20 cellular contexts compared by ENCODE assay signal in the genomic region with DNA sequence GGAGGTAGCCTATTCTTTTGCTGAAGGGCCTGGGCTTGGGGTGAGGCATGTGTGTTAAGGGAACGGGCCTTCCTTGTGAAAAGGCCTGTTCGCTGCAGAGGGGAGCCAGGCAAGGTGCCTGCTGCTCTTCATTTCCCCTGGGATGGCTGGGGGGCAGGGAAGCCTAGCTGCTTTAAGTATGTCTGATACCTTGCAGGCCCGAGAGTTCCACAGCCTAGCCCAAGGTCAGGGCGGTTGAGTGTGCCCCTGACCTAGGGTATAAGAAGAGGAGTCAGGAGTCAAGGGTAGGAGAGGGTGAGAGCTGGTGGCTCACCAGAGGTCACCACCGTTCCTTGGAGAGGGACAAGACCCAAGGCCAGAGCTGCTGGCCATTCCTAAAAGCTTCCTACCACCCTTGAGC.
"Had no signal": no experiment of that assay in that cellular context is flagged by ENCODE, and none has a peak within 500 bp of the region (broad histone marks: within the 10 kb centered on the region; RNA-seq: fewer than 3 reads in every experiment).

No MANE protein-coding gene starts in this region.

- H3K9me3 Mint-ChIP-seq: memory B cell, naive B cell, nephron had no signal

- H3K36me3 Mint-ChIP-seq: memory B cell, naive B cell had no signal

- ATAC-seq: foreskin keratinocyte, left cardiac atrium, lower lobe of right lung, upper lobe of right lung had no signal

- H3K4me3 Mint-ChIP-seq: memory B cell, naive B cell, nephron had no signal

- H3K9me3 ChIP-seq: left ventricle myocardium inferior, lower lobe of right lung, right atrium auricular region, sigmoid colon, suprapubic skin, thyroid gland, upper lobe of right lung, vagina had no signal

- H3K27ac Mint-ChIP-seq: memory B cell, naive B cell had no signal

- H3K27ac ChIP-seq: foreskin keratinocyte, hepatocyte, left ventricle myocardium inferior, lower lobe of right lung, suprapubic skin, thyroid gland, upper lobe of right lung, vagina had no signal

- H3K4me3 ChIP-seq: hepatocyte, left ventricle myocardium inferior, lower lobe of right lung, right atrium auricular region, sigmoid colon, skin epidermis, suprapubic skin, thyroid gland, upper lobe of right lung, vagina had no signal

- H3K27me3 ChIP-seq: foreskin keratinocyte, hepatocyte, right atrium auricular region, sigmoid colon, suprapubic skin, thyroid gland, upper lobe of right lung, vagina had no signal

- DNase-seq: dermis blood vessel endothelial cell; erythroblast; foreskin keratinocyte; kidney; left cardiac atrium; left ventricle myocardium inferior; lower lobe of right lung; naive B cell; sigmoid colon; stimulated activated CD4-positive, alpha-beta T cell treated with anti-CD3 and anti-CD28 coated beads, Interleukin-12 subunit alpha, Interleukin-12 subunit beta, amount 100 ng/mL, for 4 hours; stimulated activated naive CD4-positive, alpha-beta T cell treated with Interleukin-2 at 50 U/mL for 16 hours; thyroid gland; upper lobe of right lung had no signal

- H3K79me2 ChIP-seq: hepatocyte had no signal

- H2AFZ ChIP-seq: hepatocyte had no signal

- H3K4me2 ChIP-seq: hepatocyte had no signal

- H3K36me3 ChIP-seq: left ventricle myocardium inferior, right atrium auricular region, sigmoid colon, thyroid gland, upper lobe of right lung, vagina had no signal
